In genomic region chr22:36012332-36012731, GRCh38 we compare ENCODE assay signal across 21 cellular contexts.
"Had no signal": no experiment of that assay in that cellular context is flagged by ENCODE, and none has a peak within 500 bp of the region (broad histone marks: within the 10 kb centered on the region; RNA-seq: fewer than 3 reads in every experiment).

No MANE protein-coding gene starts in this region.

- H3K27ac ChIP-seq: heart right ventricle, pancreas, prostate gland, right lobe of liver, skin epidermis, stomach had no signal

- DNase-seq: cortex of kidney; effector memory CD4-positive, alpha-beta T cell; heart right ventricle; hypothalamus; kidney glomerular epithelial cell; naive thymus-derived CD4-positive, alpha-beta T cell; pancreas; right lobe of liver; stimulated activated CD4-positive, alpha-beta T cell treated with anti-CD3 and anti-CD28 coated beads, Interleukin-12 subunit alpha, Interleukin-12 subunit beta, amount 100 ng/mL, for 4 hours; stimulated activated naive CD4-positive, alpha-beta T cell; stomach; substantia nigra; trophoblast cell had no signal

- H3K9me3 Mint-ChIP-seq: naive thymus-derived CD4-positive, alpha-beta T cell; neural crest cell had no signal

- H3K36me3 ChIP-seq: heart right ventricle, pancreas, prostate gland, right lobe of liver, stomach had no signal

- H3K4me1 Mint-ChIP-seq: naive thymus-derived CD4-positive, alpha-beta T cell had no signal

- H3K4me3 ChIP-seq: heart right ventricle, pancreas, prostate gland, right lobe of liver, skin epidermis, stomach had no signal

- H3K27ac Mint-ChIP-seq: naive thymus-derived CD4-positive, alpha-beta T cell had no signal

- ATAC-seq: esophagus mucosa; heart right ventricle; naive thymus-derived CD4-positive, alpha-beta T cell; pancreas; right lobe of liver had no signal

- H3K9me3 ChIP-seq: heart right ventricle, pancreas, prostate gland, right lobe of liver, stomach had no signal

- H3K4me1 ChIP-seq: prostate gland had no signal

- FAIRE-seq: endometrium, frontal cortex, islet of Langerhans, pancreas, urothelium cell line had no signal

- H3K36me3 Mint-ChIP-seq: naive thymus-derived CD4-positive, alpha-beta T cell had no signal

- H3K4me3 Mint-ChIP-seq: naive thymus-derived CD4-positive, alpha-beta T cell; neural crest cell had no signal

- H3K27me3 ChIP-seq: heart right ventricle, pancreas, right lobe of liver, stomach had no signal
